13 cellular contexts compared by ENCODE assay signal in the genomic region with DNA sequence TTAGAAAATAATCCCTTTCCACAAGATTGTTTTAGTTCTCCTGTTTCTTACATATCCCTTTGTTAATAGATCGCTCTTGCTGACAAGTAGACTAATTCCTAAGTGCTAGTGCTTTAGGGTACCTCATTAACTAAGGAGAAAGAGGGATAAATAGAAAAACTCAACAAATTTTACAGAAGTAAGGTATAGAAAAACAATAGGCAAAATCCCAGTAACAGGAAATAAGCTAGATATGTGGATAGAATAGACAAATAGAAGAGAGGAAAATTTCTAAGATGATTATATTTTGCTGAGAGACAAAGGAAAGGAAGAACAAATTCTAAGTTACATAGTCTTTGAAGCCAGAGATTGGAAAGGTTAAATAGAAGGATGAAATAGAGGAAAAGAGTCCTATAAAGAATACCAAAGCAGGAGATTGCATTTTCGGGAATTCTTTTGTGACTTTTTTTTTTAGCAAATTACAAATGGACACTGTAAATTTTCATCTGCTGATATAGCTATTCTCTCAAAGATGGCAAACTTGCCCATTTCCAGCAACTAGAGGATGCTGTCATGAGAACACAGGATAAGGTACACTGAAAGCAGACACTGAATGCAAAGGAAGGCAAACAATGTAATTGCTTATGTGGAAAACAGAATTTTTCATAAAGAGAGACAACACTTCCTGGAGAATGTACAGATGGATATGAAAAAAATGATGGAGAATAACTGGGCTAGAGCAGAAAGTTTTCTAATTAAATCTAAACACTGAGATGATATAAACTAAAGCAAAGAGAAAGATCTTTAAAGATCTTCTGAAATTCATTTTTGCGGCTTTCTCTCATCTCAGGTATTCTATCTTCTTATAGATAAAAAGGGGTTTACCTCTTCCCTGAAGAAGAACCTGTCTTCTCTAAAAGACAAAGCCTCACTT. TPM values are rescaled to one million over a fixed set of nuclear protein-coding genes. Genes with fewer than 3 reads are reported as not detected.
DNase-seq lines count a peak whose midpoint lies in the region; ATAC-seq and TF ChIP-seq lines count a peak whose summit lies in the region.
"Had no signal": no experiment of that assay in that cellular context is flagged by ENCODE, and none has a peak within 500 bp of the region (broad histone marks: within the 10 kb centered on the region; RNA-seq: fewer than 3 reads in every experiment).

No MANE protein-coding gene starts in this region.

- H3K36me3 Mint-ChIP-seq in CD4-positive, CD25-positive, alpha-beta regulatory T cell, result peaks cover 10% of the 10 kb centered on the region
- H3K36me3 Mint-ChIP-seq in activated T-helper 2 cell treated with anti-CD3 and anti-CD28 coated beads, Interferon-gamma antibody, Interleukin-2, Interleukin-4, amounts not matched to agents 10 μg/mL and 5 μg/mL and 100 μg/mL, durations not matched to agents 14 hours and 24 hours and 36 hours (ENCODE audit: low read depth), result peaks cover 58% of the 10 kb centered on the region
- H3K36me3 Mint-ChIP-seq in naive thymus-derived CD8-positive, alpha-beta T cell, result peaks cover 10 to 34% (median 13%) of the 10 kb centered on the region in 3 donors

- H4K8ac ChIP-seq in IMR-90 (ENCODE audit: low read depth in 2 of 2, low read length in 2 of 2), result no peak overlapping the region

- TF ChIP-seq CTCF in IMR-90 (conservative IDR thresholded peaks at IDR 0.05; ENCODE audit: low read depth, low read length) (no peak), thyroid gland (IDR thresholded peaks at IDR 0.05) (no peak)

- no peak overlapping the region for H3K56ac ChIP-seq in IMR-90 (ENCODE audit: extremely low read depth, insufficient read depth, low read length)

- in situ Hi-C loops in IMR-90 (cut with MboI; ENCODE audit: low sequenced_read_pairs), result no loop called here

- H3K36me3 ChIP-seq in CD4-positive, CD25-positive, alpha-beta regulatory T cell (ENCODE audit: control insufficient read depth, insufficient read depth, low read length), result peaks cover 18% of the 10 kb centered on the region
- H3K36me3 ChIP-seq in IMR-90 (ENCODE audit: control insufficient read depth, insufficient read depth, low read length), result no peaks in the 10 kb centered on the region
- no peaks in the 10 kb centered on the region for H3K36me3 ChIP-seq in thyroid gland
- H3K36me3 ChIP-seq: gastroesophageal sphincter, neutrophil had no signal

- no peak overlapping the region for H3K4ac ChIP-seq in IMR-90 (ENCODE audit: low read depth, low read length)

- no peaks in the 10 kb centered on the region for H3K9me3 ChIP-seq in CD4-positive, CD25-positive, alpha-beta regulatory T cell (ENCODE audit: control insufficient read depth in 2 of 2, low read length in 2 of 2)
- H3K9me3 ChIP-seq in IMR-90 (ENCODE audit: control insufficient read depth, insufficient read depth, low read length) (no peaks in the 10 kb centered on the region), thyroid gland (no peaks in the 10 kb centered on the region)
- H3K9me3 ChIP-seq: gastroesophageal sphincter, neutrophil had no signal

- no peak overlapping the region for H2AFZ ChIP-seq in IMR-90 (replicated peaks; ENCODE audit: low read length, poor library complexity)

- peak overlapping the region; percentile 77; the same call in 1 of the 2 replicates for H3K14ac ChIP-seq in IMR-90 (replicated peaks; ENCODE audit: low read depth, low read length)

- no peaks in the 10 kb centered on the region for H4K20me1 ChIP-seq in IMR-90 (ENCODE audit: insufficient read depth, low read length)

- H2BK15ac ChIP-seq in IMR-90 (ENCODE audit: low read depth, low read length), result no peak overlapping the region

- no peak overlapping the region for H3K9ac ChIP-seq in IMR-90 (ENCODE audit: low read depth, low read length)

- POLR2A ChIA-PET in IMR-90 (lab: Charles Lee; ENCODE audit: unreplicated experiment), result interaction anchor here (0.6 kb wide), 1 partner anchor 138 kb away, joined by 3 read pairs; no protein-coding TSS in a partner anchor
- POLR2A ChIA-PET in naive thymus-derived CD8-positive, alpha-beta T cell (lab: Charles Lee), result interaction anchor here (0.6 to 7.2 kb wide), 13 partner anchors 9 to 795 kb away, joined by 3 to 84 read pairs (median 6); a partner anchor contains a TSS

- peak overlapping the region; percentile 94 to 100 (median 98) for H3K4me3 Mint-ChIP-seq in CD4-positive, CD25-positive, alpha-beta regulatory T cell
- H3K4me3 Mint-ChIP-seq in activated T-helper 2 cell treated with anti-CD3 and anti-CD28 coated beads, Interferon-gamma antibody, Interleukin-2, Interleukin-4, amounts not matched to agents 10 μg/mL and 5 μg/mL and 100 μg/mL, durations not matched to agents 14 hours and 24 hours and 36 hours (ENCODE audit: low read depth), result peak overlapping the region; percentile 99
- peak overlapping the region; percentile 87 to 99 (median 96) for H3K4me3 Mint-ChIP-seq in naive thymus-derived CD8-positive, alpha-beta T cell

- H2BK120ac ChIP-seq in IMR-90 (ENCODE audit: low read depth, low read length), result no peak overlapping the region

- H3K4me2 ChIP-seq in IMR-90 (ENCODE audit: low read depth, low read length), result no peak overlapping the region

- no CpG with 5 or more reads among the region's 3 CpGs for WGBS in IMR-90 (ENCODE audit: extremely low coverage in 2 of 2, insufficient read length in 1 of 2), 2 experiments
- WGBS in thyroid gland, 2 donors, result 87 to 91% methylated on average over 3 of the region's 3 CpGs

- peaks cover 67% of the 10 kb centered on the region for H3K4me1 ChIP-seq in CD4-positive, CD25-positive, alpha-beta regulatory T cell (ENCODE audit: control insufficient read depth, insufficient read depth, low read length, poor library complexity, severe bottlenecking)
- H3K4me1 ChIP-seq in IMR-90 (ENCODE audit: control insufficient read depth, insufficient read depth, low read length) (no peaks in the 10 kb centered on the region), thyroid gland (peaks cover 0 to 5% of the 10 kb centered on the region in 2 donors)
- H3K4me1 ChIP-seq: gastroesophageal sphincter had no signal

- no peaks in the 10 kb centered on the region for H3K27me3 Mint-ChIP-seq in CD4-positive, CD25-positive, alpha-beta regulatory T cell
- H3K27me3 Mint-ChIP-seq in activated T-helper 2 cell treated with anti-CD3 and anti-CD28 coated beads, Interferon-gamma antibody, Interleukin-2, Interleukin-4, amounts not matched to agents 10 μg/mL and 5 μg/mL and 100 μg/mL, durations not matched to agents 14 hours and 24 hours and 36 hours (ENCODE audit: low read depth), result no peaks in the 10 kb centered on the region
- no peaks in the 10 kb centered on the region for H3K27me3 Mint-ChIP-seq in naive thymus-derived CD8-positive, alpha-beta T cell

- BruUV-seq in IMR-90 (replicated peaks; lab: Mats Ljungman, UMichigan), result no TSS peak

- H2AK5ac ChIP-seq in IMR-90 (ENCODE audit: low read depth, low read length), result no peak overlapping the region

- no peak overlapping the region for H4K91ac ChIP-seq in IMR-90 (ENCODE audit: insufficient read depth, low read depth, low read length)

- peak overlapping the region; percentile 84 to 99 (median 99) for H3K27ac Mint-ChIP-seq in CD4-positive, CD25-positive, alpha-beta regulatory T cell
- H3K27ac Mint-ChIP-seq in activated T-helper 2 cell treated with anti-CD3 and anti-CD28 coated beads, Interferon-gamma antibody, Interleukin-2, Interleukin-4, amounts not matched to agents 10 μg/mL and 5 μg/mL and 100 μg/mL, durations not matched to agents 14 hours and 24 hours and 36 hours, result peak overlapping the region; percentile 96
- H3K27ac Mint-ChIP-seq in naive thymus-derived CD8-positive, alpha-beta T cell, result peak overlapping the region; percentile 96 to 100 (median 99)

- CTCF ChIA-PET in IMR-90 (lab: Yijun Ruan, JAX), result interaction anchor here (1.0 kb wide), 2 partner anchors 9 to 10 kb away, joined by 3 read pairs; no protein-coding TSS in a partner anchor

- intact Hi-C loops in IMR-90 (cut with micrococcal nuclease), result no loop called here
- intact Hi-C loops in activated T-helper 2 cell treated with anti-CD3 and anti-CD28 coated beads, Interferon-gamma antibody, Interleukin-2, Interleukin-4, amounts not matched to agents 10 μg/mL and 5 μg/mL and 100 μg/mL, durations not matched to agents 14 hours and 24 hours and 36 hours (cut with micrococcal nuclease), result loop anchor here (1.0 to 2.0 kb wide), 3 partner anchors 27 to 112 kb away; a partner anchor contains a TSS
- intact Hi-C loops in thyroid gland (cut with DNase I), result no loop called here

- dilution Hi-C loops in IMR-90 (cut with HindIII; ENCODE audit: low sequenced_read_pairs, unreplicated experiment), result no loop called here

- no peak overlapping the region for H2AK9ac ChIP-seq in IMR-90 (replicated peaks; ENCODE audit: low read depth, low read length, poor library complexity)

- H2BK20ac ChIP-seq in IMR-90 (ENCODE audit: low read depth, low read length), result no peak overlapping the region; the same call in 1 of the 2 replicates

- H3K4me1 Mint-ChIP-seq in CD4-positive, CD25-positive, alpha-beta regulatory T cell, result peaks cover 20 to 62% (median 49%) of the 10 kb centered on the region in 4 donors
- H3K4me1 Mint-ChIP-seq in activated T-helper 2 cell treated with anti-CD3 and anti-CD28 coated beads, Interferon-gamma antibody, Interleukin-2, Interleukin-4, amounts not matched to agents 10 μg/mL and 5 μg/mL and 100 μg/mL, durations not matched to agents 14 hours and 24 hours and 36 hours (ENCODE audit: low read depth), result peaks cover 47% of the 10 kb centered on the region
- H3K4me1 Mint-ChIP-seq in naive thymus-derived CD8-positive, alpha-beta T cell, result peaks cover 32 to 76% (median 60%) of the 10 kb centered on the region in 4 donors

- peak overlapping the region; percentile 97 for H3K27ac ChIP-seq in CD4-positive, CD25-positive, alpha-beta regulatory T cell (ENCODE audit: insufficient read depth, low read length, poor library complexity, severe bottlenecking)
- H3K27ac ChIP-seq in IMR-90 (ENCODE audit: insufficient read depth, low read length) (no peak overlapping the region), thyroid gland (no peak overlapping the region)

- no peaks in the 10 kb centered on the region for H3K9me1 ChIP-seq in IMR-90 (ENCODE audit: insufficient read depth, low read length)

- DNase-seq in CD4-positive, CD25-positive, alpha-beta regulatory T cell, result peak in 1 of 3 donors; percentile 45
- DNase-seq in IMR-90, result no peak
- DNase-seq in activated T-helper 2 cell treated with anti-CD3 and anti-CD28 coated beads, Interferon-gamma antibody, Interleukin-2, Interleukin-4, amounts not matched to agents 10 μg/mL and 5 μg/mL and 100 μg/mL, durations not matched to agents 14 hours and 24 hours and 36 hours (ENCODE audit: low spot score), result no peak
- DNase-seq in naive thymus-derived CD8-positive, alpha-beta T cell, result peak in 4 of 10 donors; percentile 29 to 47 (median 45)
- DNase-seq in islet precursor cell, result no peak
- no peak for DNase-seq in foreskin melanocyte
- DNase-seq in thyroid gland, result no peak
- DNase-seq: NCI-H1105 treated with DMSO at 0.1 percent for 48 hours, NCI-H446, SHP77 had no signal

- H2BK5ac ChIP-seq in IMR-90 (ENCODE audit: low read depth, low read length, poor library complexity, severe bottlenecking), result no peak overlapping the region

- ATAC-seq in CD4-positive, CD25-positive, alpha-beta regulatory T cell (ENCODE audit: low read depth in 2 of 2), result no peak
- ATAC-seq in IMR-90 (ENCODE audit: low read depth), result no peak
- no peak for ATAC-seq in naive thymus-derived CD8-positive, alpha-beta T cell
- ATAC-seq in GM18517 (IDR thresholded peaks at IDR 0.05; ENCODE audit: unreplicated experiment), result no peak
- ATAC-seq: gastroesophageal sphincter had no signal

- no peaks in the 10 kb centered on the region for H3K27me3 ChIP-seq in CD4-positive, CD25-positive, alpha-beta regulatory T cell (ENCODE audit: control insufficient read depth, insufficient read depth, low read length)
- H3K27me3 ChIP-seq in IMR-90 (ENCODE audit: control insufficient read depth, insufficient read depth, low read length) (no peaks in the 10 kb centered on the region), thyroid gland (no peaks in the 10 kb centered on the region)
- H3K27me3 ChIP-seq: neutrophil had no signal

- H3K9me3 Mint-ChIP-seq in CD4-positive, CD25-positive, alpha-beta regulatory T cell, result peaks cover 0 to 2% (median 0%) of the 10 kb centered on the region in 7 donors
- peaks cover 6% of the 10 kb centered on the region for H3K9me3 Mint-ChIP-seq in activated T-helper 2 cell treated with anti-CD3 and anti-CD28 coated beads, Interferon-gamma antibody, Interleukin-2, Interleukin-4, amounts not matched to agents 10 μg/mL and 5 μg/mL and 100 μg/mL, durations not matched to agents 14 hours and 24 hours and 36 hours
- H3K9me3 Mint-ChIP-seq in naive thymus-derived CD8-positive, alpha-beta T cell, result no peaks in the 10 kb centered on the region

- peak overlapping the region; percentile 100 for H3K4me3 ChIP-seq in CD4-positive, CD25-positive, alpha-beta regulatory T cell (ENCODE audit: low read depth, low read length)
- H3K4me3 ChIP-seq in IMR-90 (ENCODE audit: insufficient read depth, low read depth, low read length) (no peak overlapping the region), thyroid gland (replicated peaks in 1 of 3) (no peak overlapping the region)

- no peak overlapping the region for H3K23ac ChIP-seq in IMR-90 (ENCODE audit: low read depth, low read length)

- H4K5ac ChIP-seq in IMR-90 (ENCODE audit: low read depth, low read length), result no peak overlapping the region

- H3K79me1 ChIP-seq in IMR-90 (ENCODE audit: low read depth in 1 of 2, low read length in 2 of 2), result no peaks in the 10 kb centered on the region

- H3K18ac ChIP-seq in IMR-90 (ENCODE audit: low read depth, low read length), result no peak overlapping the region

- TF ChIP-seq POLR2A in IMR-90 (IDR thresholded peaks at IDR 0.05; ENCODE audit: low read depth, low read length), result no peak
- TF ChIP-seq POLR2A in thyroid gland (IDR thresholded peaks at IDR 0.05), result no peak

- no peak for TF ChIP-seq RAD21 in IMR-90 (IDR thresholded peaks at IDR 0.05; ENCODE audit: low read length)

RNA-seq across cellular contexts. Expression of a gene that starts 0.8 kb away (rescaled TPM):
- total RNA-seq in CD4-positive, CD25-positive, alpha-beta regulatory T cell, result 1,130 TPM
- polyA plus RNA-seq in CD4-positive, CD25-positive, alpha-beta regulatory T cell, result 100 to 1,000 TPM; 189 to 259 (median 222) TPM
- total RNA-seq in IMR-90 (2012; rRNA removed) (not detected in 2 replicates), thyroid gland (10 to 100 TPM in 1 of 4 donors, 1 to 10 TPM in 3; 5.0 to 18.2 (median 6.2) TPM)
- polyA plus RNA-seq in IMR-90 (2012; rRNA removed), result not detected in 2 replicates
- not detected in 2 replicates for polyA plus RNA-seq in IMR-90 (2012; cell fraction: cytosol; rRNA removed)
- 0.08 TPM in 1 of 2 replicates, not detected in the other for polyA plus RNA-seq in IMR-90 (2012; cell fraction: nucleus; rRNA removed; ENCODE audit: low replicate concordance)
- 70.9 and 72.2 TPM in 2 replicates for total RNA-seq in activated T-helper 2 cell treated with anti-CD3 and anti-CD28 coated beads, Interferon-gamma antibody, Interleukin-2, Interleukin-4, amounts not matched to agents 10 μg/mL and 5 μg/mL and 100 μg/mL, durations not matched to agents 14 hours and 24 hours and 36 hours
- 10 to 100 TPM; 30.7 to 34.0 TPM for total RNA-seq in naive thymus-derived CD8-positive, alpha-beta T cell
- 100 to 1,000 TPM in 1 of 3 donors, 10 to 100 TPM in 2; 73.5 to 248 (median 87.9) TPM for polyA plus RNA-seq in naive thymus-derived CD8-positive, alpha-beta T cell

RNA-seq across cellular contexts. Expression of a gene that starts 27.0 kb away (rescaled TPM):
- total RNA-seq in CD4-positive, CD25-positive, alpha-beta regulatory T cell, result 0.84 TPM
- polyA plus RNA-seq in CD4-positive, CD25-positive, alpha-beta regulatory T cell, result not detected
- total RNA-seq in IMR-90 (2012; rRNA removed) (not detected in 2 replicates), thyroid gland (not detected)
- polyA plus RNA-seq in IMR-90 (2012; rRNA removed), result not detected in 2 replicates
- polyA plus RNA-seq in IMR-90 (2012; cell fraction: cytosol; rRNA removed), result not detected in 2 replicates
- polyA plus RNA-seq in IMR-90 (2012; cell fraction: nucleus; rRNA removed; ENCODE audit: low replicate concordance), result not detected in 2 replicates
- total RNA-seq in activated T-helper 2 cell treated with anti-CD3 and anti-CD28 coated beads, Interferon-gamma antibody, Interleukin-2, Interleukin-4, amounts not matched to agents 10 μg/mL and 5 μg/mL and 100 μg/mL, durations not matched to agents 14 hours and 24 hours and 36 hours, result 16.8 and 17.2 TPM in 2 replicates
- total RNA-seq in naive thymus-derived CD8-positive, alpha-beta T cell, result under 1 TPM; 0.52 to 0.96 TPM
- under 1 TPM in 1 of 3 donors, not detected in 2; 0.35 TPM for polyA plus RNA-seq in naive thymus-derived CD8-positive, alpha-beta T cell
- total RNA-seq: gastroesophageal sphincter had no signal

Comparison
In these comparisons a context has a peak if more than half of its experiments do, and no peak if none do; other contexts are left out.
1. RNA of a gene that starts 0.8 kb away (total RNA-seq): 1,130 TPM in CD4-positive, CD25-positive, alpha-beta regulatory T cell (single experiment); 70.9 to 72.2 TPM in activated T-helper 2 cell treated with anti-CD3 and anti-CD28 coated beads, Interferon-gamma antibody, Interleukin-2, Interleukin-4, amounts not matched to agents 10 μg/mL and 5 μg/mL and 100 μg/mL, durations not matched to agents 14 hours and 24 hours and 36 hours, 30.7 to 34.0 TPM in naive thymus-derived CD8-positive, alpha-beta T cell, 5.0 to 18.2 TPM in thyroid gland and not detected in IMR-90; every median in the first group is over 10 times any median in the second.
2. Peak in every context shown above with its lines, with median percentiles within 50 percentile points of each other: H3K27ac Mint-ChIP-seq and H3K4me3 Mint-ChIP-seq.